In the genomic region with DNA sequence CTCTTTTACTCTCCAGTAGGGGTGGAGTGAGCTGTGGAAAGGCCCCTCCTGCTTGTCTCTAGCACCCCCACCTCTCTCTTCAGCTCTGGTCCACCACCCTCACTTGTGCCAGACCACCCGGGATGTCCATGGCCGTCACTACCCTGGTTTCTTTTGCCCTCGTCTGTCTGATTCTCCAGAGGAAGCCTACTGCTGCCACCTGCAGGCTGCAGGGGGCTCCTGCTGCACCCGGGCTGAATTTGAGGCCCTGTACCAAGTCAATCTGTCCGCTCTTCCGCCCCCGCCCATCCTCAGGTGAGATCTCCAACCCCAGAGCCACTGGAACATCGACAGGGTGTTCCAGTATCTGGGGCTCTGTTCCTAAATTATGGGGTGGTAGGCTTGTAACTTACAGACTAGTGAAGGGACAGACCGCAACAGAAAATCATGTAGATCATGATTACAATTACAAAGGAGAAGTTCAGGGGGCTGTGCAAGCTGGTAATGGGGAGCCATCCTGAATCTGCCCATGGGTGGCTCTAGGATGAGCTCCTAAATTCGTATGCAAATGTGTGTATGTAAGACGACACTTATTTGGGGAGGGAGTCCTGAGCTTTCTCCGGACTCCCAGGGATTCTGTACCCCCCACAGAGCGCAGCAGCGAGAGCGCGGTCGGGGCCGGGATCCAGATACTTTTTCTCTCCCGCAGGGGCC, we compare ENCODE assay signal across 8 cellular contexts. TPM values are rescaled to one million over a fixed set of nuclear protein-coding genes. Genes with fewer than 3 reads are reported as not detected.
DNase-seq lines count a peak whose midpoint lies in the region; ATAC-seq and TF ChIP-seq lines count a peak whose summit lies in the region.

No MANE protein-coding gene starts in this region.

- CTCF ChIA-PET in OCI-LY7 (lab: Charles Lee; ENCODE audit: unreplicated experiment): interaction anchor here (0.5 to 5.1 kb wide), 13 partner anchors 12 to 615 kb away, joined by 3 to 41 read pairs (median 3); a partner anchor contains a TSS

- H3K4me1 ChIP-seq in OCI-LY7 (ENCODE audit: insufficient read depth, low read length, poor library complexity, severe bottlenecking): peaks cover 47% of the 10 kb centered on the region
- H3K4me1 ChIP-seq in mucosa of rectum (ENCODE audit: control insufficient read depth in 2 of 2, insufficient read depth in 2 of 2, low read length in 2 of 2): peaks cover 38 to 39% of the 10 kb centered on the region in 2 donors

- no peaks in the 10 kb centered on the region for H3K9me2 ChIP-seq in OCI-LY7 (ENCODE audit: insufficient read depth, low read length)

- TF ChIP-seq CTCF in OCI-LY7 (conservative IDR thresholded peaks at IDR 0.05; ENCODE audit: low read length) (peak; percentile 95), epithelial cell of proximal tubule (conservative IDR thresholded peaks at IDR 0.05; ENCODE audit: low read depth, low read length) (peak; percentile 91)

- peak overlapping the region; percentile 77 for H2AFZ ChIP-seq in OCI-LY7 (ENCODE audit: low read length)

- H3K36me3 ChIP-seq in OCI-LY7 (ENCODE audit: insufficient read depth, low read length): peaks cover 11% of the 10 kb centered on the region
- peaks cover 5 to 9% of the 10 kb centered on the region in 2 donors for H3K36me3 ChIP-seq in mucosa of rectum (ENCODE audit: control insufficient read depth in 2 of 2, insufficient read depth in 2 of 2, low read length in 2 of 2)

- POLR2A ChIA-PET in OCI-LY7 (lab: Charles Lee): interaction anchor here (0.5 to 7.2 kb wide), 12 partner anchors 9 to 361 kb away, joined by 3 to 58 read pairs (median 3); a partner anchor contains a TSS

- intact Hi-C loops in OCI-LY7 (cut with micrococcal nuclease; ENCODE audit: unreplicated experiment): loop anchor here (1.0 to 5.0 kb wide), 6 partner anchors 60 to 667 kb away; a partner anchor contains a TSS

- peak; percentile 78 for TF ChIP-seq RAD21 in Ishikawa (IDR thresholded peaks at IDR 0.05; ENCODE audit: low read depth)

- peak overlapping the region; percentile 90 for H3K4me2 ChIP-seq in OCI-LY7 (ENCODE audit: low read length)

- H3K9me3 ChIP-seq in OCI-LY7 (ENCODE audit: low read length) (no peaks in the 10 kb centered on the region), mucosa of rectum (ENCODE audit: control insufficient read depth in 2 of 2, low read length in 2 of 2) (no peaks in the 10 kb centered on the region)

- peak overlapping the region; percentile 75 for H3K4me3 ChIP-seq in OCI-LY7 (ENCODE audit: low read depth, low read length, poor library complexity, severe bottlenecking)
- peak overlapping the region; percentile 87 for H3K4me3 ChIP-seq in epithelial cell of proximal tubule (ENCODE audit: low read depth, low read length)
- peak overlapping the region; percentile 76 to 83 for H3K4me3 ChIP-seq in mucosa of rectum (ENCODE audit: low read length in 2 of 2)

- no peaks in the 10 kb centered on the region for H3K27me3 ChIP-seq in mucosa of rectum (ENCODE audit: control insufficient read depth in 2 of 2, insufficient read depth in 2 of 2, low read length in 2 of 2)

- peak overlapping the region; percentile 78 to 84 for H3K9ac ChIP-seq in mucosa of rectum (ENCODE audit: low read depth in 1 of 2, low read length in 2 of 2)

- H4K20me1 ChIP-seq in OCI-LY7 (ENCODE audit: insufficient read depth, low read length): no peaks in the 10 kb centered on the region

- H3K27ac ChIP-seq in OCI-LY7 (ENCODE audit: low read depth, low read length, poor library complexity, severe bottlenecking) (peak overlapping the region; percentile 48), mucosa of rectum (ENCODE audit: low read depth in 2 of 2, low read length in 2 of 2) (peak overlapping the region; percentile 76 to 85)

- DNase-seq in CD1c-positive myeloid dendritic cell (ENCODE audit: extremely low spot score) (peak; percentile 82), OCI-LY7 (ENCODE audit: low spot score) (peak; percentile 93), activated T-cell treated with anti-CD3 and anti-CD28 coated beads for 4 hours (peak; percentile 71), epithelial cell of proximal tubule (ENCODE audit: low read depth) (no peak)
- peak; percentile 81 for DNase-seq in stimulated activated CD8-positive, alpha-beta memory T cell treated with anti-CD3 and anti-CD28 coated beads, Interleukin-4, amount 100 ng/mL, for 24 hours (ENCODE audit: low read depth)

- H3K79me2 ChIP-seq in OCI-LY7 (ENCODE audit: insufficient read depth, low read depth, low read length): peaks cover 9% of the 10 kb centered on the region; the same call in 1 of the 2 replicates

- peak; percentile 29 for ATAC-seq in GM21447 (IDR thresholded peaks at IDR 0.05; ENCODE audit: unreplicated experiment)

- no peak for TF ChIP-seq EP300 in Ishikawa (IDR thresholded peaks at IDR 0.05; ENCODE audit: borderline replicate concordance)

- no TSS peak for BruUV-seq in OCI-LY7 (replicated peaks; lab: Mats Ljungman, UMichigan)

TF ChIP-seq in Ishikawa, 13 proteins besides CTCF, POLR2A, EP300 and RAD21:
- TF ChIP-seq TAF1 (IDR thresholded peaks at IDR 0.05; ENCODE audit: low read depth) (no peak), FOXM1 (IDR thresholded peaks at IDR 0.05; ENCODE audit: borderline replicate concordance, low read depth) (no peak), EGR1 (IDR thresholded peaks at IDR 0.05) (peak; percentile 74), TCF12 (IDR thresholded peaks at IDR 0.05; ENCODE audit: low read depth) (no peak)

RNA-seq across cellular contexts. Expression of a gene that starts 0.7 kb away (rescaled TPM):
- 38.3 and 46.1 TPM in 2 replicates for total RNA-seq in OCI-LY7 (2014; rRNA removed; shearing (Covaris generic))
- total RNA-seq in OCI-LY7 (2022): 62.3 and 68.0 TPM in 2 replicates
- 30.8 and 49.5 TPM in 2 replicates for total RNA-seq in epithelial cell of proximal tubule

RNA-seq across cellular contexts. Expression of a gene that starts 2.1 kb away (rescaled TPM):
- 31.8 and 35.8 TPM in 2 replicates for total RNA-seq in OCI-LY7 (2014; rRNA removed; shearing (Covaris generic))
- total RNA-seq in OCI-LY7 (2022) (38.6 and 39.7 TPM in 2 replicates), epithelial cell of proximal tubule (21.8 and 28.5 TPM in 2 replicates)

RNA-seq across cellular contexts. Expression of a gene that starts 20.3 kb away (rescaled TPM):
- total RNA-seq in OCI-LY7 (2014; rRNA removed; shearing (Covaris generic)): 74.8 and 77.7 TPM in 2 replicates
- total RNA-seq in OCI-LY7 (2022): 84.5 and 96.9 TPM in 2 replicates
- 26.6 and 32.7 TPM in 2 replicates for total RNA-seq in epithelial cell of proximal tubule

RNA-seq across cellular contexts. Expression of a gene that starts 31.3 kb away (rescaled TPM):
- 6.6 and 12.2 TPM in 2 replicates for total RNA-seq in OCI-LY7 (2014; rRNA removed; shearing (Covaris generic))
- 11.6 and 17.4 TPM in 2 replicates for total RNA-seq in OCI-LY7 (2022)
- total RNA-seq in epithelial cell of proximal tubule: 19.8 and 25.3 TPM in 2 replicates

RNA-seq across cellular contexts. Expression of a gene that starts 50.1 kb away (rescaled TPM):
- 3.3 and 4.7 TPM in 2 replicates for total RNA-seq in OCI-LY7 (2014; rRNA removed; shearing (Covaris generic))
- total RNA-seq in OCI-LY7 (2022) (3.0 and 3.2 TPM in 2 replicates), epithelial cell of proximal tubule (24.6 and 24.7 TPM in 2 replicates)
